Comparison of ENCODE assay signal across 1 cellular context in genomic region chr9:33443047-33443446, GRCh38.
TF ChIP-seq lines count a peak whose summit lies in the region.

No MANE protein-coding gene starts in this region.

TF ChIP-seq in HepG2, 621 proteins besides CTCF, POLR2A, EP300 and RAD21 (continued from another document and continues in another):
- TF ChIP-seq, protein P1, sequence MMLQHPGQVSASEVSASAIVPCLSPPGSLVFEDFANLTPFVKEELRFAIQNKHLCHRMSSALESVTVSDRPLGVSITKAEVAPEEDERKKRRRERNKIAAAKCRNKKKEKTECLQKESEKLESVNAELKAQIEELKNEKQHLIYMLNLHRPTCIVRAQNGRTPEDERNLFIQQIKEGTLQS (CRISPR knock-in tag; IDR thresholded peaks at IDR 0.05), result 0 out of 2 replicates have a peak, but pooled peaks have one; percentile 38
- peak; percentile 18; the same call in 1 of the 2 replicates for TF ChIP-seq TCF7 (IDR thresholded peaks at IDR 0.05; ENCODE audit: low read depth)
- 0 out of 2 replicates have a peak, but pooled peaks have one; percentile 52 for TF ChIP-seq HNRNPL (IDR thresholded peaks at IDR 0.05; ENCODE audit: low read depth, low read length)
- TF ChIP-seq, protein P2, sequence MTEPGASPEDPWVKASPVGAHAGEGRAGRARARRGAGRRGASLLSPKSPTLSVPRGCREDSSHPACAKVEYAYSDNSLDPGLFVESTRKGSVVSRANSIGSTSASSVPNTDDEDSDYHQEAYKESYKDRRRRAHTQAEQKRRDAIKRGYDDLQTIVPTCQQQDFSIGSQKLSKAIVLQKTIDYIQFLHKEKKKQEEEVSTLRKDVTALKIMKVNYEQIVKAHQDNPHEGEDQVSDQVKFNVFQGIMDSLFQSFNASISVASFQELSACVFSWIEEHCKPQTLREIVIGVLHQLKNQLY (CRISPR knock-in tag; IDR thresholded peaks at IDR 0.05), result peak; percentile 70; the same call in 1 of the 2 replicates
- no peak for TF ChIP-seq ZNF205 (CRISPR knock-in tag; IDR thresholded peaks at IDR 0.05)
- peak; percentile 82; the same call in 1 of the 2 replicates for TF ChIP-seq HMG20A (CRISPR knock-in tag; IDR thresholded peaks at IDR 0.05; ENCODE audit: borderline replicate concordance)
- TF ChIP-seq, protein P3, sequence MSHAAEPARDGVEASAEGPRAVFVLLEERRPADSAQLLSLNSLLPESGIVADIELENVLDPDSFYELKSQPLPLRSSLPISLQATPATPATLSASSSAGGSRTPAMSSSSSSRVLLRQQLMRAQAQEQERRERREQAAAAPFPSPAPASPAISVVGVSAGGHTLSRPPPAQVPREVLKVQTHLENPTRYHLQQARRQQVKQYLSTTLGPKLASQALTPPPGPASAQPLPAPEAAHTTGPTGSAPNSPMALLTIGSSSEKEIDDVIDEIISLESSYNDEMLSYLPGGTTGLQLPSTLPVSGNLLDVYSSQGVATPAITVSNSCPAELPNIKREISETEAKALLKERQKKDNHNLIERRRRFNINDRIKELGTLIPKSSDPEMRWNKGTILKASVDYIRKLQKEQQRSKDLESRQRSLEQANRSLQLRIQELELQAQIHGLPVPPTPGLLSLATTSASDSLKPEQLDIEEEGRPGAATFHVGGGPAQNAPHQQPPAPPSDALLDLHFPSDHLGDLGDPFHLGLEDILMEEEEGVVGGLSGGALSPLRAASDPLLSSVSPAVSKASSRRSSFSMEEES (CRISPR knock-in tag; IDR thresholded peaks at IDR 0.05), result peak; percentile 49; the same call in 1 of the 2 replicates
- no peak for TF ChIP-seq FOXP1 (IDR thresholded peaks at IDR 0.05)
- TF ChIP-seq FOXP1 (CRISPR knock-in tag; IDR thresholded peaks at IDR 0.05), result peak; percentile 68
- TF ChIP-seq CREB1 (IDR thresholded peaks at IDR 0.05), result peak; percentile 26; the same call in 1 of the 2 replicates
- TF ChIP-seq CREB1 (CRISPR knock-in tag; IDR thresholded peaks at IDR 0.05), result no peak
- TF ChIP-seq, protein P4, sequence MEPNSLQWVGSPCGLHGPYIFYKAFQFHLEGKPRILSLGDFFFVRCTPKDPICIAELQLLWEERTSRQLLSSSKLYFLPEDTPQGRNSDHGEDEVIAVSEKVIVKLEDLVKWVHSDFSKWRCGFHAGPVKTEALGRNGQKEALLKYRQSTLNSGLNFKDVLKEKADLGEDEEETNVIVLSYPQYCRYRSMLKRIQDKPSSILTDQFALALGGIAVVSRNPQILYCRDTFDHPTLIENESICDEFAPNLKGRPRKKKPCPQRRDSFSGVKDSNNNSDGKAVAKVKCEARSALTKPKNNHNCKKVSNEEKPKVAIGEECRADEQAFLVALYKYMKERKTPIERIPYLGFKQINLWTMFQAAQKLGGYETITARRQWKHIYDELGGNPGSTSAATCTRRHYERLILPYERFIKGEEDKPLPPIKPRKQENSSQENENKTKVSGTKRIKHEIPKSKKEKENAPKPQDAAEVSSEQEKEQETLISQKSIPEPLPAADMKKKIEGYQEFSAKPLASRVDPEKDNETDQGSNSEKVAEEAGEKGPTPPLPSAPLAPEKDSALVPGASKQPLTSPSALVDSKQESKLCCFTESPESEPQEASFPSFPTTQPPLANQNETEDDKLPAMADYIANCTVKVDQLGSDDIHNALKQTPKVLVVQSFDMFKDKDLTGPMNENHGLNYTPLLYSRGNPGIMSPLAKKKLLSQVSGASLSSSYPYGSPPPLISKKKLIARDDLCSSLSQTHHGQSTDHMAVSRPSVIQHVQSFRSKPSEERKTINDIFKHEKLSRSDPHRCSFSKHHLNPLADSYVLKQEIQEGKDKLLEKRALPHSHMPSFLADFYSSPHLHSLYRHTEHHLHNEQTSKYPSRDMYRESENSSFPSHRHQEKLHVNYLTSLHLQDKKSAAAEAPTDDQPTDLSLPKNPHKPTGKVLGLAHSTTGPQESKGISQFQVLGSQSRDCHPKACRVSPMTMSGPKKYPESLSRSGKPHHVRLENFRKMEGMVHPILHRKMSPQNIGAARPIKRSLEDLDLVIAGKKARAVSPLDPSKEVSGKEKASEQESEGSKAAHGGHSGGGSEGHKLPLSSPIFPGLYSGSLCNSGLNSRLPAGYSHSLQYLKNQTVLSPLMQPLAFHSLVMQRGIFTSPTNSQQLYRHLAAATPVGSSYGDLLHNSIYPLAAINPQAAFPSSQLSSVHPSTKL (CRISPR knock-in tag; IDR thresholded peaks at IDR 0.05), result peak; percentile 81
- no peak for TF ChIP-seq ZNF597 (CRISPR knock-in tag; IDR thresholded peaks at IDR 0.05)
- no peak for TF ChIP-seq HMG20B (CRISPR knock-in tag; conservative IDR thresholded peaks at IDR 0.05)
- peak; percentile 40; the same call in 1 of the 2 replicates for TF ChIP-seq THAP11 (CRISPR knock-in tag; IDR thresholded peaks at IDR 0.05)
- TF ChIP-seq FOXP4 (CRISPR knock-in tag; IDR thresholded peaks at IDR 0.05), result peak; percentile 11; the same call in 1 of the 2 replicates
- TF ChIP-seq, protein P5, sequence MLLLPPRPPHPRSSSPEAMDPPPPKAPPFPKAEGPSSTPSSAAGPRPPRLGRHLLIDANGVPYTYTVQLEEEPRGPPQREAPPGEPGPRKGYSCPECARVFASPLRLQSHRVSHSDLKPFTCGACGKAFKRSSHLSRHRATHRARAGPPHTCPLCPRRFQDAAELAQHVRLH (CRISPR knock-in tag; IDR thresholded peaks at IDR 0.05; ENCODE audit: borderline replicate concordance, low read depth), result peak; percentile 32; the same call in 1 of the 2 replicates
- TF ChIP-seq SOX6 (IDR thresholded peaks at IDR 0.05), result no peak
- TF ChIP-seq SOX6 (CRISPR knock-in tag; IDR thresholded peaks at IDR 0.05), result peak; percentile 57
- TF ChIP-seq CCDC6 (CRISPR knock-in tag; IDR thresholded peaks at IDR 0.05), result no peak
- TF ChIP-seq ZFX (CRISPR knock-in tag; IDR thresholded peaks at IDR 0.05; ENCODE audit: low read depth), result peak; percentile 41; the same call in 1 of the 2 replicates
- peak; percentile 76 for TF ChIP-seq RXRB (CRISPR knock-in tag; IDR thresholded peaks at IDR 0.05; ENCODE audit: borderline replicate concordance)
- TF ChIP-seq ZNF550 (CRISPR knock-in tag; IDR thresholded peaks at IDR 0.05; ENCODE audit: borderline replicate concordance), result no peak
- TF ChIP-seq RERE (CRISPR knock-in tag; IDR thresholded peaks at IDR 0.05; ENCODE audit: low read depth), result 0 out of 2 replicates have a peak, but pooled peaks have one; percentile 23
- TF ChIP-seq KLF6 (CRISPR knock-in tag; IDR thresholded peaks at IDR 0.05), result 0 out of 2 replicates have a peak, but pooled peaks have one; percentile 52
- no peak for TF ChIP-seq GTF2F1 (IDR thresholded peaks at IDR 0.05; ENCODE audit: low read length)
- no peak for TF ChIP-seq TFAP4 (IDR thresholded peaks at IDR 0.05; ENCODE audit: borderline replicate concordance, low read depth)
- TF ChIP-seq NR2F1 (CRISPR knock-in tag; IDR thresholded peaks at IDR 0.05), result peak; percentile 90 to 92
- peak; percentile 18; the same call in 1 of the 2 replicates for TF ChIP-seq RXRA (CRISPR knock-in tag; IDR thresholded peaks at IDR 0.05)
- peak in 1 of 2 experiments; percentile 65; a peak in 2 of 4 replicates for TF ChIP-seq ATF4 (CRISPR knock-in tag; IDR thresholded peaks at IDR 0.05)
- TF ChIP-seq RCOR2 (CRISPR knock-in tag; IDR thresholded peaks at IDR 0.05), result 0 out of 2 replicates have a peak, but pooled peaks have one; percentile 44
- peak; percentile 85 for TF ChIP-seq CEBPB (IDR thresholded peaks at IDR 0.05; ENCODE audit: borderline replicate concordance, low read depth, low read length)
- peak; percentile 57; the same call in 1 of the 2 replicates for TF ChIP-seq FOXK1 (CRISPR knock-in tag; IDR thresholded peaks at IDR 0.05; ENCODE audit: borderline replicate concordance, low read depth)
- TF ChIP-seq RARA (CRISPR knock-in tag; IDR thresholded peaks at IDR 0.05), result peak; percentile 85
- peak; percentile 56; the same call in 1 of the 2 replicates for TF ChIP-seq SALL1 (CRISPR knock-in tag; IDR thresholded peaks at IDR 0.05)
- TF ChIP-seq JUND (CRISPR knock-in tag; IDR thresholded peaks at IDR 0.05), result peak; percentile 79
- no peak for TF ChIP-seq ZNF790 (CRISPR knock-in tag; IDR thresholded peaks at IDR 0.05; ENCODE audit: borderline replicate concordance)
- TF ChIP-seq BHLHE40 (IDR thresholded peaks at IDR 0.05; ENCODE audit: low read length), result peak; percentile 58
- 0 out of 2 replicates have a peak, but pooled peaks have one; percentile 22 for TF ChIP-seq ZFY (CRISPR knock-in tag; IDR thresholded peaks at IDR 0.05)
- TF ChIP-seq, protein P6, sequence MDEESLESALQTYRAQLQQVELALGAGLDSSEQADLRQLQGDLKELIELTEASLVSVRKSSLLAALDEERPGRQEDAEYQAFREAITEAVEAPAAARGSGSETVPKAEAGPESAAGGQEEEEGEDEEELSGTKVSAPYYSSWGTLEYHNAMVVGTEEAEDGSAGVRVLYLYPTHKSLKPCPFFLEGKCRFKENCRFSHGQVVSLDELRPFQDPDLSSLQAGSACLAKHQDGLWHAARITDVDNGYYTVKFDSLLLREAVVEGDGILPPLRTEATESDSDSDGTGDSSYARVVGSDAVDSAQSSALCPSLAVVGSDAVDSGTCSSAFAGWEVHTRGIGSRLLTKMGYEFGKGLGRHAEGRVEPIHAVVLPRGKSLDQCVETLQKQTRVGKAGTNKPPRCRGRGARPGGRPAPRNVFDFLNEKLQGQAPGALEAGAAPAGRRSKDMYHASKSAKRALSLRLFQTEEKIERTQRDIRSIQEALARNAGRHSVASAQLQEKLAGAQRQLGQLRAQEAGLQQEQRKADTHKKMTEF (CRISPR knock-in tag; IDR thresholded peaks at IDR 0.05), result peak; percentile 51; the same call in 1 of the 2 replicates
- no peak for TF ChIP-seq SOX13 (IDR thresholded peaks at IDR 0.05)
- TF ChIP-seq SOX13 (CRISPR knock-in tag; conservative IDR thresholded peaks at IDR 0.05 in 1 of 2, IDR thresholded peaks at IDR 0.05 in 1 of 2), result peak in 1 of 2 experiments; percentile 47; a peak in 1 of 4 replicates
- TF ChIP-seq ZNF337 (CRISPR knock-in tag; IDR thresholded peaks at IDR 0.05; ENCODE audit: borderline replicate concordance, low read depth), result no peak
- no peak for TF ChIP-seq ZNF232 (CRISPR knock-in tag; IDR thresholded peaks at IDR 0.05; ENCODE audit: borderline replicate concordance)
